Comparison of ENCODE assay signal across 18 cellular contexts in the genomic region with DNA sequence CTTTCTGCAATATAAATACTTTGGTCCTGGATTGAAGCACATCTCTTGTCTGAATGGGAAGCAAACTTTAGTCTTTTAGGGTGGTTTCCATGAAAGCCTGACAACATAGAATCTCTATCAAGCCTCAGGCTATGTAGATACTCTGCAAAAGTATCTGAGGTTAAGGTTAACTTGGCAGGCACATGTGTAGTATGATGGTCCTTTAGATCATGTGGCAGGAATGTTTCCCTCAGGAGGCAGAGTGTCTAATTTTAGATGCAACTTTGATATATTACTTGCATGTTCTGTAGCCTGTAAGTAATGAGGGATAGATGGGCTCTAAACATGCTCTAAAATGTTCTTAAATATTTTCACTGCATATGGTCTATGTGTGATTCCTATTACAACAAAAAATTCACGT.
"Had no signal": no experiment of that assay in that cellular context is flagged by ENCODE, and none has a peak within 500 bp of the region (broad histone marks: within the 10 kb centered on the region; RNA-seq: fewer than 3 reads in every experiment).

No MANE protein-coding gene starts in this region.

- H3K27ac ChIP-seq: gastroesophageal sphincter, heart right ventricle, tibial artery, VCaP had no signal

- H3K9me3 ChIP-seq: gastroesophageal sphincter, heart right ventricle, left lung, tibial artery had no signal

- DNase-seq: activated CD4-positive, alpha-beta T cell treated with anti-CD3 and anti-CD28 coated beads, Interleukin-2, amount 50 U/mL, for 4 hours; activated CD4-positive, CD25-positive, alpha-beta regulatory T cell treated with anti-CD3 and anti-CD28 coated beads, Interleukin-2, amount 50 U/mL, for 72 hours; activated gamma-delta T cell treated with Interleukin-2 at 50 U/mL for 16 hours; activated T-cell treated with anti-CD3 and anti-CD28 coated beads, Interleukin-2, amount 50 U/mL, for 72 hours; cerebellar nuclear complex; cortex of kidney; effector CD4-positive, alpha-beta T cell; heart right ventricle; left lung; mammary epithelial cell; midbrain; nephron progenitor cell; occipital lobe; stimulated activated naive CD8-positive, alpha-beta T cell treated with anti-CD3 and anti-CD28 coated beads, Interleukin-15, Interleukin-2, amounts not matched to agents 100 U/mL and 50 U/mL, for 24 hours; substantia nigra; tibial artery had no signal

- H3K4me3 ChIP-seq: gastroesophageal sphincter, heart right ventricle, left lung, tibial artery had no signal

- H3K36me3 ChIP-seq: gastroesophageal sphincter, heart right ventricle, left lung, tibial artery had no signal

- H3K4me1 ChIP-seq: gastroesophageal sphincter, tibial artery had no signal
